In the genomic region with DNA sequence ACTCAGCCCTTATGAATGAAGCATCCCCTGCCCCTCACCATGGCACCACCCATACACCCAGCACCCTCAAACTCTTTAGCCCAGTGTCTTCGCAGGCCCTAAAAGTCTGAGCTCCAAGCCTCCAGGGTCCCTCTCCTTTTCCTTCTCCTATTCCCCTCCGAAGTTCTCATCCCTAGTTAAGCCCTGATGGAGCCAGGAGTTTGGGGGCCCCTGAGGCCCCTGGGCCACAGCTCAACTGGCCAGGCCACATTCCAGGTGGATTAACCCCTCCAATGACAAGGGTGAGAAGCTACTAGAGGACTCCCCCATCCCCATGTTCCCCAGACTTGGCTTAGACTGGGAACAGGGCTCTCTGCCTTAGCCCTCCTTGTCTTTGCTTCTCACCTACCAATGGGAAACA, we compare ENCODE assay signal across 15 cellular contexts. TPM values are rescaled to one million over a fixed set of nuclear protein-coding genes. Genes with fewer than 3 reads are reported as not detected.
A peak's percentile ranks its signal among the peaks of the same experiment; 100 is the strongest.
DNase-seq lines count a peak whose midpoint lies in the region; ATAC-seq and TF ChIP-seq lines count a peak whose summit lies in the region.
"Had no signal": no experiment of that assay in that cellular context is flagged by ENCODE, and none has a peak within 500 bp of the region (broad histone marks: within the 10 kb centered on the region; RNA-seq: fewer than 3 reads in every experiment).

No MANE protein-coding gene starts in this region.

- no peak for ATAC-seq in stimulated activated naive CD8-positive, alpha-beta T cell treated with anti-CD3 and anti-CD28 coated beads, Interleukin-15, amount 100 ng/mL, for 72 hours
- ATAC-seq in GM21786 (IDR thresholded peaks at IDR 0.05; ENCODE audit: unreplicated experiment), result no peak
- ATAC-seq: left ventricle myocardium superior had no signal

- TF ChIP-seq CTCF in coronary artery (IDR thresholded peaks at IDR 0.05) (no peak), nephron (IDR thresholded peaks at IDR 0.05; ENCODE audit: unreplicated experiment in 3 of 3) (no peak), chondrocyte (IDR thresholded peaks at IDR 0.05) (no peak)

- H3K27ac Mint-ChIP-seq in stimulated activated naive CD8-positive, alpha-beta T cell treated with anti-CD3 and anti-CD28 coated beads, Interleukin-15, Interleukin-2, amounts not matched to agents 100 ng/mL and 50 ng/mL, for 24 hours, result peak overlapping the region; percentile 13
- H3K27ac Mint-ChIP-seq in stimulated activated naive CD8-positive, alpha-beta T cell treated with anti-CD3 and anti-CD28 coated beads, Interleukin-15, amount 100 ng/mL, for 72 hours, result no peak overlapping the region
- H3K27ac Mint-ChIP-seq in nephron (peak overlapping the region in 2 of 3 experiments; percentile 21 to 30), chondrocyte (ENCODE audit: unreplicated experiment) (no peak overlapping the region)

- peaks cover 72% of the 10 kb centered on the region for H3K4me1 Mint-ChIP-seq in stimulated activated naive CD8-positive, alpha-beta T cell treated with anti-CD3 and anti-CD28 coated beads, Interleukin-15, Interleukin-2, amounts not matched to agents 100 ng/mL and 50 ng/mL, for 24 hours (ENCODE audit: low read depth)
- H3K4me1 Mint-ChIP-seq in stimulated activated naive CD8-positive, alpha-beta T cell treated with anti-CD3 and anti-CD28 coated beads, Interleukin-15, amount 100 ng/mL, for 72 hours, result peaks cover 92% of the 10 kb centered on the region
- H3K4me1 Mint-ChIP-seq in nephron (peaks cover 51% of the 10 kb centered on the region), chondrocyte (ENCODE audit: low read depth) (peaks cover 51% of the 10 kb centered on the region)

- no peaks in the 10 kb centered on the region for H3K9me3 Mint-ChIP-seq in stimulated activated naive CD8-positive, alpha-beta T cell treated with anti-CD3 and anti-CD28 coated beads, Interleukin-15, Interleukin-2, amounts not matched to agents 100 ng/mL and 50 ng/mL, for 24 hours
- H3K9me3 Mint-ChIP-seq in stimulated activated naive CD8-positive, alpha-beta T cell treated with anti-CD3 and anti-CD28 coated beads, Interleukin-15, amount 100 ng/mL, for 72 hours, result no peaks in the 10 kb centered on the region
- H3K9me3 Mint-ChIP-seq in nephron, result no peaks in the 10 kb centered on the region
- H3K9me3 Mint-ChIP-seq in chondrocyte (ENCODE audit: low read depth), result no peaks in the 10 kb centered on the region

- H3K27ac ChIP-seq in coronary artery, result peak overlapping the region; percentile 19 to 95
- H3K27ac ChIP-seq: ovary had no signal

- DNase-seq in stimulated activated naive CD8-positive, alpha-beta T cell treated with anti-CD3 and anti-CD28 coated beads, Interleukin-15, amount 100 ng/mL, for 72 hours, result no peak
- DNase-seq in coronary artery (ENCODE audit: low spot score) (no peak), NOMO-1 treated with dmso at 0.1 percent for 144 hours (lab: John Stamatoyannopoulos, UW; ENCODE audit: unreplicated experiment) (no peak), chondrocyte (ENCODE audit: low spot score) (no peak)
- no peak for DNase-seq in stimulated activated CD4-positive, alpha-beta T cell treated with anti-CD3 and anti-CD28 coated beads, Interleukin-12 subunit alpha, Interleukin-12 subunit beta, amount 100 ng/mL, for 4 hours
- DNase-seq: head of caudate nucleus, left ventricle myocardium superior, NCI-H2029, NCI-H774, ovary, SHP77 treated with DMSO at 0.1 percent for 48 hours had no signal

- peaks cover 5% of the 10 kb centered on the region for H3K36me3 Mint-ChIP-seq in stimulated activated naive CD8-positive, alpha-beta T cell treated with anti-CD3 and anti-CD28 coated beads, Interleukin-15, Interleukin-2, amounts not matched to agents 100 ng/mL and 50 ng/mL, for 24 hours (ENCODE audit: low read depth)
- peaks cover 4% of the 10 kb centered on the region for H3K36me3 Mint-ChIP-seq in nephron (ENCODE audit: low read depth)
- peaks cover 2% of the 10 kb centered on the region for H3K36me3 Mint-ChIP-seq in chondrocyte (ENCODE audit: low read depth)

- peak overlapping the region; percentile 89 for H3K4me3 ChIP-seq in coronary artery
- H3K4me3 ChIP-seq: ovary had no signal

- H3K4me3 Mint-ChIP-seq in stimulated activated naive CD8-positive, alpha-beta T cell treated with anti-CD3 and anti-CD28 coated beads, Interleukin-15, Interleukin-2, amounts not matched to agents 100 ng/mL and 50 ng/mL, for 24 hours, result no peak overlapping the region
- peak overlapping the region in 1 of 2 donors; percentile 26 for H3K4me3 Mint-ChIP-seq in stimulated activated naive CD8-positive, alpha-beta T cell treated with anti-CD3 and anti-CD28 coated beads, Interleukin-15, amount 100 ng/mL, for 72 hours
- H3K4me3 Mint-ChIP-seq in nephron, result peak overlapping the region; percentile 11 to 70 (median 50)
- no peak overlapping the region for H3K4me3 Mint-ChIP-seq in chondrocyte (ENCODE audit: unreplicated experiment)

- no peaks in the 10 kb centered on the region for H3K27me3 Mint-ChIP-seq in stimulated activated naive CD8-positive, alpha-beta T cell treated with anti-CD3 and anti-CD28 coated beads, Interleukin-15, Interleukin-2, amounts not matched to agents 100 ng/mL and 50 ng/mL, for 24 hours
- H3K27me3 Mint-ChIP-seq in stimulated activated naive CD8-positive, alpha-beta T cell treated with anti-CD3 and anti-CD28 coated beads, Interleukin-15, amount 100 ng/mL, for 72 hours, result no peaks in the 10 kb centered on the region
- H3K27me3 Mint-ChIP-seq in nephron (ENCODE audit: low read depth) (peaks cover 20% of the 10 kb centered on the region), chondrocyte (ENCODE audit: low read depth) (no peaks in the 10 kb centered on the region)

RNA-seq across cellular contexts. Expression of a gene that starts 2.6 kb away (rescaled TPM):
- 19.4 to 30.0 TPM (median 21.7 TPM) in 3 replicates for total RNA-seq in chondrocyte

RNA-seq across cellular contexts. Expression of a gene that starts 22.4 kb away (rescaled TPM):
- 0.37 to 0.46 TPM in 2 of 3 replicates, not detected in the other for total RNA-seq in chondrocyte
- total RNA-seq: LHCN-M2 had no signal

RNA-seq across cellular contexts. Expression of a gene that starts 38.6 kb away (rescaled TPM):
- 4.0 to 5.5 TPM (median 4.8 TPM) in 3 replicates for total RNA-seq in chondrocyte

RNA-seq across cellular contexts. Expression of a gene that starts 48.7 kb away (rescaled TPM):
- 24.3 to 34.6 TPM (median 27.1 TPM) in 3 replicates for total RNA-seq in chondrocyte

RNA-seq across cellular contexts. Expression of a gene that starts 48.9 kb away (rescaled TPM):
- total RNA-seq in chondrocyte, result 27.3 to 36.7 TPM (median 28.0 TPM) in 3 replicates

Comparison
In these comparisons a context has a peak if more than half of its experiments do, and no peak if none do; other contexts are left out.
1. H3K27ac Mint-ChIP-seq: peak in stimulated activated naive CD8-positive, alpha-beta T cell treated with anti-CD3 and anti-CD28 coated beads, Interleukin-15, Interleukin-2, amounts not matched to agents 100 ng/mL and 50 ng/mL, for 24 hours (single experiment) and nephron (2 of 3); none in stimulated activated naive CD8-positive, alpha-beta T cell treated with anti-CD3 and anti-CD28 coated beads, Interleukin-15, amount 100 ng/mL, for 72 hours (0 of 2) and chondrocyte (single experiment).
2. H3K4me3 Mint-ChIP-seq: peak in nephron (3 of 3); none in stimulated activated naive CD8-positive, alpha-beta T cell treated with anti-CD3 and anti-CD28 coated beads, Interleukin-15, Interleukin-2, amounts not matched to agents 100 ng/mL and 50 ng/mL, for 24 hours (single experiment) and chondrocyte (single experiment).